16 cellular contexts compared by ENCODE assay signal in genomic region chr7:4862156-4862555, GRCh38. TPM values are rescaled to one million over a fixed set of nuclear protein-coding genes. Genes with fewer than 3 reads are reported as not detected.
A peak's percentile ranks its signal among the peaks of the same experiment; 100 is the strongest.
DNase-seq lines count a peak whose midpoint lies in the region; ATAC-seq, FAIRE-seq and TF ChIP-seq lines count a peak whose summit lies in the region.
"Had no signal": no experiment of that assay in that cellular context is flagged by ENCODE, and none has a peak within 500 bp of the region (broad histone marks: within the 10 kb centered on the region; RNA-seq: fewer than 3 reads in every experiment).

No MANE protein-coding gene starts in this region.

- H3K9me3 Mint-ChIP-seq in GM23338 (peaks cover 16% of the 10 kb centered on the region; the same call in 2 of the 3 replicates), astrocyte (ENCODE audit: unreplicated experiment) (peaks cover 2% of the 10 kb centered on the region)
- peaks cover 5% of the 10 kb centered on the region for H3K9me3 Mint-ChIP-seq in stimulated activated effector memory CD8-positive, alpha-beta T cell treated with anti-CD3 and anti-CD28 coated beads, Interleukin-12 subunit alpha, Interleukin-12 subunit beta, amount 100 ng/mL, for 72 hours

- ATAC-seq in GM23338 (no peak), HG03175 (IDR thresholded peaks at IDR 0.05; ENCODE audit: unreplicated experiment) (no peak), HG03378 (IDR thresholded peaks at IDR 0.05; ENCODE audit: unreplicated experiment) (no peak)
- no peak for ATAC-seq in stimulated activated effector memory CD8-positive, alpha-beta T cell treated with anti-CD3 and anti-CD28 coated beads, Interleukin-12 subunit alpha, Interleukin-12 subunit beta, amount 100 ng/mL, for 72 hours

- H3K4me1 Mint-ChIP-seq in GM23338 (no peaks in the 10 kb centered on the region), astrocyte (ENCODE audit: low read depth, unreplicated experiment) (no peaks in the 10 kb centered on the region)
- peaks cover 6% of the 10 kb centered on the region for H3K4me1 Mint-ChIP-seq in stimulated activated effector memory CD8-positive, alpha-beta T cell treated with anti-CD3 and anti-CD28 coated beads, Interleukin-12 subunit alpha, Interleukin-12 subunit beta, amount 100 ng/mL, for 72 hours

- H4K20me1 ChIP-seq in GM23338 (replicated peaks; ENCODE audit: insufficient read depth) (no peaks in the 10 kb centered on the region; the same call in 1 of the 2 replicates), astrocyte (ENCODE audit: insufficient read depth, low read length) (no peaks in the 10 kb centered on the region)

- 0 out of 3 replicates have a peak, but pooled peaks cover 4% of the 10 kb centered on the region for H3K36me3 Mint-ChIP-seq in GM23338 (ENCODE audit: low read depth)
- peaks cover 2% of the 10 kb centered on the region for H3K36me3 Mint-ChIP-seq in astrocyte (ENCODE audit: low read depth, unreplicated experiment)
- H3K36me3 Mint-ChIP-seq in stimulated activated effector memory CD8-positive, alpha-beta T cell treated with anti-CD3 and anti-CD28 coated beads, Interleukin-12 subunit alpha, Interleukin-12 subunit beta, amount 100 ng/mL, for 72 hours = no peaks in the 10 kb centered on the region

- H2AFZ ChIP-seq in GM23338 = peak overlapping the region; percentile 59; the same call in 1 of the 2 replicates
- peak overlapping the region; percentile 68 for H2AFZ ChIP-seq in astrocyte (ENCODE audit: low read depth, low read length)
- H2AFZ ChIP-seq: PC-9 had no signal

- H3K27ac Mint-ChIP-seq in GM23338 (no peak overlapping the region), astrocyte (ENCODE audit: unreplicated experiment) (no peak overlapping the region)
- H3K27ac Mint-ChIP-seq in stimulated activated effector memory CD8-positive, alpha-beta T cell treated with anti-CD3 and anti-CD28 coated beads, Interleukin-12 subunit alpha, Interleukin-12 subunit beta, amount 100 ng/mL, for 72 hours = peak overlapping the region; percentile 54
- H3K27ac Mint-ChIP-seq: T-helper 2 cell treated with Interferon-gamma antibody and Interleukin-4, amounts not matched to agents 5 μg/mL and 100 μg/mL, for 36 hours had no signal

- H3K27me3 Mint-ChIP-seq in GM23338 (ENCODE audit: insufficient read depth, low read depth, poor library complexity) = peaks cover 5% of the 10 kb centered on the region
- H3K27me3 Mint-ChIP-seq in astrocyte (ENCODE audit: low read depth, unreplicated experiment) = peaks cover 28% of the 10 kb centered on the region

- H3K4me1 ChIP-seq in GM23338 (ENCODE audit: insufficient read depth) (no peaks in the 10 kb centered on the region), astrocyte (ENCODE audit: insufficient read depth, low read length) (no peaks in the 10 kb centered on the region)
- H3K4me1 ChIP-seq: ascending aorta had no signal

- no peaks in the 10 kb centered on the region for H3F3A ChIP-seq in GM23338 (replicated peaks; ENCODE audit: low read depth)

- no peak for FAIRE-seq in astrocyte (lab: Jason Lieb, UNC)
- FAIRE-seq: islet of Langerhans had no signal

- no peaks in the 10 kb centered on the region for H3K79me2 ChIP-seq in GM23338 (replicated peaks; ENCODE audit: insufficient read depth)
- no peaks in the 10 kb centered on the region for H3K79me2 ChIP-seq in astrocyte (ENCODE audit: insufficient read depth, low read length)

- H3K4me3 Mint-ChIP-seq in GM23338 (peak overlapping the region; percentile 45; the same call in 1 of the 3 replicates), astrocyte (ENCODE audit: unreplicated experiment) (no peak overlapping the region)
- H3K4me3 Mint-ChIP-seq in stimulated activated effector memory CD8-positive, alpha-beta T cell treated with anti-CD3 and anti-CD28 coated beads, Interleukin-12 subunit alpha, Interleukin-12 subunit beta, amount 100 ng/mL, for 72 hours = peak overlapping the region; percentile 65

- peak overlapping the region; percentile 52 for H3K4me3 ChIP-seq in GM23338
- H3K4me3 ChIP-seq in astrocyte (ENCODE audit: insufficient read depth, low read depth, low read length) = no peak overlapping the region
- H3K4me3 ChIP-seq in kidney epithelial cell (ENCODE audit: low read depth, low read length) = peak overlapping the region; percentile 38
- H3K4me3 ChIP-seq: PC-9 had no signal

- H3K36me3 ChIP-seq in GM23338 (ENCODE audit: insufficient read depth) = no peaks in the 10 kb centered on the region
- H3K36me3 ChIP-seq in astrocyte (ENCODE audit: insufficient read depth, low read length) = no peaks in the 10 kb centered on the region
- no peaks in the 10 kb centered on the region for H3K36me3 ChIP-seq in kidney epithelial cell (ENCODE audit: control insufficient read depth, insufficient read depth, low read length)
- H3K36me3 ChIP-seq: ascending aorta had no signal

- H3K4me2 ChIP-seq in GM23338 = peak overlapping the region; percentile 73
- peak overlapping the region; percentile 75 for H3K4me2 ChIP-seq in astrocyte (ENCODE audit: low read length)
- H3K4me2 ChIP-seq: PC-9 had no signal

- H3K27me3 ChIP-seq in GM23338 (ENCODE audit: insufficient read depth) (peaks cover 9% of the 10 kb centered on the region; the same call in 1 of the 2 replicates), astrocyte (ENCODE audit: insufficient read depth, low read length) (peaks cover 18% of the 10 kb centered on the region), kidney epithelial cell (ENCODE audit: control insufficient read depth, insufficient read depth, low read length) (peaks cover 9% of the 10 kb centered on the region)
- H3K27me3 ChIP-seq: ascending aorta had no signal

- H3K9me2 ChIP-seq in GM23338 (ENCODE audit: insufficient read depth) = no peaks in the 10 kb centered on the region

- DNase-seq in GM23338 (ENCODE audit: low spot score) (no peak), astrocyte (ENCODE audit: low read depth) (no peak), kidney epithelial cell (ENCODE audit: low read depth) (no peak), NCI-H1105 treated with DMSO at 0.1 percent for 48 hours (lab: John Stamatoyannopoulos, UW) (no peak), occipital lobe (lab: John Stamatoyannopoulos, UW) (no peak)
- DNase-seq in stimulated activated effector memory CD8-positive, alpha-beta T cell treated with anti-CD3 and anti-CD28 coated beads, Interleukin-12 subunit alpha, Interleukin-12 subunit beta, amount 100 ng/mL, for 72 hours (ENCODE audit: low spot score in 2 of 2) = no peak
- DNase-seq: MM.1S; NCI-H2227 treated with DMSO at 0.1 percent for 48 hours; PC-9; stimulated activated CD4-positive, alpha-beta T cell treated with anti-CD3 and anti-CD28 coated beads, Interleukin-2, amount 100 ng/mL, for 48 hours; substantia nigra had no signal

- no peak overlapping the region for H3K27ac ChIP-seq in GM23338 (ENCODE audit: low read depth)
- no peak overlapping the region for H3K27ac ChIP-seq in astrocyte (ENCODE audit: low read depth, low read length)
- H3K27ac ChIP-seq: ascending aorta, PC-9 had no signal

- no peak for TF ChIP-seq CTCF in GM23338 (conservative IDR thresholded peaks at IDR 0.05; ENCODE audit: low read depth in 2 of 2)
- TF ChIP-seq CTCF in astrocyte (IDR thresholded peaks at IDR 0.05; ENCODE audit: insufficient read depth, low read depth, low read length) = no peak
- TF ChIP-seq CTCF in kidney epithelial cell (IDR thresholded peaks at IDR 0.05; ENCODE audit: insufficient read depth, low read length, poor library complexity, severe bottlenecking) = no peak

- no peak overlapping the region for H3K9ac ChIP-seq in astrocyte (ENCODE audit: low read length)

- peaks cover 8% of the 10 kb centered on the region for H3K9me3 ChIP-seq in astrocyte (ENCODE audit: insufficient read depth, low read depth, low read length)

TF ChIP-seq in GM23338, 12 proteins besides CTCF, POLR2A, EP300 and RAD21:
- TF ChIP-seq STAT1 (IDR thresholded peaks at IDR 0.05; ENCODE audit: unreplicated experiment) (no peak), ZNF114 (CRISPR knock-in tag; IDR thresholded peaks at IDR 0.05) (no peak), JUNB (IDR thresholded peaks at IDR 0.05; ENCODE audit: unreplicated experiment) (no peak)

RNA-seq across cellular contexts. Expression of gene PAPOLB, which starts 0.3 kb away (rescaled TPM):
- total RNA-seq in GM23338 (2014; rRNA removed; shearing (Covaris generic)) = 0.27 and 0.42 TPM in 2 replicates
- 0.07 and 0.08 TPM in 2 replicates for polyA plus RNA-seq in GM23338 (2016; fragmentation: Nextera tagmentation; extraction: Ambion mirVana)
- total RNA-seq in astrocyte = not detected in 2 replicates
- 0.13 and 0.14 TPM in 2 replicates for total RNA-seq in kidney epithelial cell
- 0.94 TPM for total RNA-seq in occipital lobe
- total RNA-seq: ascending aorta, PC-9 had no signal

RNA-seq across cellular contexts. Expression of gene RADIL, which starts 21.4 kb away (rescaled TPM):
- total RNA-seq in GM23338 (2014; rRNA removed; shearing (Covaris generic)) = 7.8 and 9.8 TPM in 2 replicates
- polyA plus RNA-seq in GM23338 (2016; fragmentation: Nextera tagmentation; extraction: Ambion mirVana) = 4.3 and 4.8 TPM in 2 replicates
- total RNA-seq in astrocyte (0.22 and 0.86 TPM in 2 replicates), kidney epithelial cell (2.3 and 3.5 TPM in 2 replicates), occipital lobe (2.3 TPM)
